Comparison of ENCODE assay signal across 8 cellular contexts in the genomic region with DNA sequence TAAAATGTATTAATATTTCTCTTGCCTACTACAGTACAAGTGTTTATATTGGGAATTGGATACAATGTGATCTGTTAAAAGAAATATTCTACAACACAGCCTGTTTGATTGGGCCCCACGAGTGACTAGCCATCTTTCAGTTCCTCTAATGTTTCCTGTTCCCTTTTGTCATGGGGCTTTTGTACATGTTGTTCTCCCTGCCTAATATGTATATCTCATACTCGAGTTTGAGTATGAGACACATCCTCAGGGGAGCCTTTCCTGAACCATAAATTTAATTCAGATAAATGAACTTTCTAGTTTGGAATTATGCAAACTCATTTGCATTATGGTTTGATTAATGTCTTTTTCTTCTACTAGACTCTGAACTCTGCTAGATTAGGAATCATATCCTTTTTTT.
DNase-seq lines count a peak whose midpoint lies in the region; ATAC-seq and TF ChIP-seq lines count a peak whose summit lies in the region.

No MANE protein-coding gene starts in this region.

- H3K9me3 ChIP-seq in DOHH2 (ENCODE audit: control insufficient read depth, insufficient read depth, low read length) (no peaks in the 10 kb centered on the region), neuronal stem cell (replicated peaks in 1 of 2; ENCODE audit: control insufficient read depth in 2 of 2, insufficient read depth in 1 of 2, low read depth in 1 of 2, low read length in 2 of 2) (peaks cover 0 to 16% of the 10 kb centered on the region in 2 donors)

- no peak overlapping the region for H2BK12ac ChIP-seq in neuronal stem cell (ENCODE audit: low read length)

- H3K79me1 ChIP-seq in neuronal stem cell (ENCODE audit: low read depth, low read length) = no peaks in the 10 kb centered on the region

- H3K23ac ChIP-seq in neuronal stem cell (ENCODE audit: low read depth, low read length, poor library complexity) = no peak overlapping the region

- H2BK120ac ChIP-seq in neuronal stem cell (ENCODE audit: low read depth, low read length) = no peak overlapping the region

- no peak overlapping the region for H3K14ac ChIP-seq in neuronal stem cell (ENCODE audit: low read length)

- no peak for TF ChIP-seq CTCF in DOHH2 (IDR thresholded peaks at IDR 0.05; ENCODE audit: low read depth, low read length, poor library complexity, severe bottlenecking)

- H3K9me2 ChIP-seq in DOHH2 (replicated peaks; ENCODE audit: control insufficient read depth, low read length) = no peaks in the 10 kb centered on the region

- H3K4me3 ChIP-seq in DOHH2 (ENCODE audit: low read length) (peak overlapping the region; percentile 62), neuronal stem cell (ENCODE audit: low read length in 2 of 2) (no peak overlapping the region)

- H3K4me1 ChIP-seq in DOHH2 (ENCODE audit: control insufficient read depth, low read length) (peaks cover 59% of the 10 kb centered on the region), neuronal stem cell (ENCODE audit: control insufficient read depth in 2 of 2, insufficient read depth in 1 of 2, low read depth in 1 of 2, low read length in 2 of 2) (no peaks in the 10 kb centered on the region)

- H3K9ac ChIP-seq in neuronal stem cell (ENCODE audit: low read depth, low read length, poor library complexity) = no peak overlapping the region

- no CpG with 5 or more reads among the region's 2 CpGs for WGBS in neuronal stem cell (ENCODE audit: extremely low coverage in 2 of 2, insufficient read length in 2 of 2, insufficient replicate concordance in 1 of 2), 2 donors

- H3K27me3 ChIP-seq in DOHH2 (ENCODE audit: control insufficient read depth, low read length) (no peaks in the 10 kb centered on the region), neuronal stem cell (ENCODE audit: control insufficient read depth in 3 of 3, insufficient read depth in 3 of 3, low read depth in 1 of 3, low read length in 3 of 3) (no peaks in the 10 kb centered on the region)

- DNase-seq in globus pallidus (ENCODE audit: low spot score) (peak; percentile 38), midbrain (lab: John Stamatoyannopoulos, UW) (no peak), neuronal stem cell (ENCODE audit: low spot score) (no peak)
- DNase-seq in activated CD8-positive, alpha-beta memory T cell treated with anti-CD3 and anti-CD28 coated beads for 24 hours = no peak
- no peak for DNase-seq in stimulated activated naive CD4-positive, alpha-beta T cell treated with Interleukin-2 at 50 U/mL for 16 hours (lab: John Stamatoyannopoulos, UW)

- H3K4me2 ChIP-seq in DOHH2 (ENCODE audit: low read length) = peak overlapping the region; percentile 77
- H3K4me2 ChIP-seq in neuronal stem cell (ENCODE audit: insufficient read depth, low read length, poor library complexity, severe bottlenecking) = no peak overlapping the region

- peaks cover 32% of the 10 kb centered on the region for H3F3A ChIP-seq in DOHH2 (ENCODE audit: control insufficient read depth, insufficient read depth)

- H2BK15ac ChIP-seq in neuronal stem cell (ENCODE audit: low read length) = no peak overlapping the region

- H3K36me3 ChIP-seq in DOHH2 (ENCODE audit: control insufficient read depth, low read length) (peaks cover 56% of the 10 kb centered on the region), neuronal stem cell (replicated peaks in 1 of 2; ENCODE audit: control insufficient read depth in 2 of 2, insufficient read depth in 2 of 2, low read length in 2 of 2) (peaks cover 0 to 37% of the 10 kb centered on the region in 2 donors)

- H2BK5ac ChIP-seq in neuronal stem cell (ENCODE audit: low read length) = no peak overlapping the region

- no peak overlapping the region for H2AK5ac ChIP-seq in neuronal stem cell (ENCODE audit: low read depth, low read length)

- no peaks in the 10 kb centered on the region for H4K20me1 ChIP-seq in DOHH2 (ENCODE audit: control insufficient read depth, insufficient read depth, low read depth, low read length)

- no peak overlapping the region for H4K8ac ChIP-seq in neuronal stem cell (ENCODE audit: low read depth, low read length)

- no peak overlapping the region for H2AFZ ChIP-seq in neuronal stem cell (ENCODE audit: low read length)

- H4K91ac ChIP-seq in neuronal stem cell (ENCODE audit: low read depth, low read length, poor library complexity) = no peak overlapping the region

- H3K27ac ChIP-seq in DOHH2 (ENCODE audit: low read depth, low read length) (peak overlapping the region; percentile 83), neuronal stem cell (replicated peaks; ENCODE audit: low read length) (no peak overlapping the region)

- H3K79me2 ChIP-seq in DOHH2 (ENCODE audit: control insufficient read depth, low read length) = peaks cover 91% of the 10 kb centered on the region

- no peak overlapping the region for H3K18ac ChIP-seq in neuronal stem cell (ENCODE audit: low read length)

- no peak overlapping the region for H3K4ac ChIP-seq in neuronal stem cell (ENCODE audit: low read length)

- ATAC-seq in GM21367 (IDR thresholded peaks at IDR 0.05; ENCODE audit: unreplicated experiment) (peak; percentile 87), HG03521 (IDR thresholded peaks at IDR 0.05; ENCODE audit: unreplicated experiment) (peak; percentile 93)
